ENCODE assay signal across 12 cellular contexts in the genomic region with DNA sequence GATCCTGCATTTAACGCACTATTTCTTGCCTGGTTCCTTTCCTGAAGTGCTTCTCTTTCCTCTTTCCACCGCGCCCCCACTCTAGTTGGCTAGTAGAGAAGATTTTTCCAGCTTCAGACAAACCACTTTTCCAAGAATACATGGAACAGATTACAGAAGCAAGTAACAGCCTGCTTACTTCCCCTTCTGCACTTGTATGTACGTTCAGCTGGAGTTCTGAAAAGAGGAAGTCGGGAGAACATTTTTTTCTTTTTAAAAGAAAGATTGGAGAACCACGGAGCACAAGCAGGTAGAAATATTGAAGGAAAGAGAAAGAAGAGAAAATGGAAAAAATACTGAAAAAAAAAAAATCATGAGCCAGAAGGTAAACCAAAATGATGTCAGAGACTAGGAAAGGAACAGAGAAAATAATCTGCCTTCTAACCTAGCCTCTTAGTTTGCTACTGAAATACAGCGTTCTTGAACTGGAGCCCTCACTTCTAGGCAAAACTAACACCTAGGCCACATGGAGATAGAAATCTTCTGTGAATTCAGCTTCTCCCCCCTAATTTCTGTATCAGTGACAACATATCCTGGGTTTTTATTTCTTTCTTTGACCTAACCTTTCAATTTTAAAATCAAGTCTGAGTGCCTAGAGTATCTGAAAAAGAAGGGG.
DNase-seq lines count a peak whose midpoint lies in the region; ATAC-seq, FAIRE-seq and TF ChIP-seq lines count a peak whose summit lies in the region.
"Had no signal": no experiment of that assay in that cellular context is flagged by ENCODE, and none has a peak within 500 bp of the region (broad histone marks: within the 10 kb centered on the region; RNA-seq: fewer than 3 reads in every experiment).

No MANE protein-coding gene starts in this region.

- no peak for TF ChIP-seq POLR2A in GM12878 (IDR thresholded peaks at IDR 0.05; ENCODE audit: low read depth, low read length)

- no peaks in the 10 kb centered on the region for H3K79me2 ChIP-seq in GM12878 (ENCODE audit: control insufficient read depth, insufficient read depth, low read length)

- H3K9ac ChIP-seq in GM12878 (ENCODE audit: control insufficient read depth, insufficient read depth, low read length): no peak overlapping the region

- H3K27me3 ChIP-seq in GM12878 (replicated peaks in 1 of 2; ENCODE audit: control insufficient read depth in 2 of 2, insufficient read depth in 2 of 2, low read length in 1 of 2) (no peaks in the 10 kb centered on the region), psoas muscle (ENCODE audit: insufficient read depth in 3 of 3, low read length in 2 of 3) (no peaks in the 10 kb centered on the region)

- BruUV-seq in GM12878 (replicated peaks; lab: Mats Ljungman, UMichigan): no TSS peak

- H3K36me3 ChIP-seq in GM12878 (ENCODE audit: control insufficient read depth in 2 of 2, insufficient read depth in 2 of 2, low read length in 1 of 2) (no peaks in the 10 kb centered on the region), psoas muscle (ENCODE audit: insufficient read depth in 1 of 2, low read depth in 1 of 2) (no peaks in the 10 kb centered on the region)

- no peak overlapping the region for H3K4me3 Mint-ChIP-seq in stimulated activated naive CD8-positive, alpha-beta T cell treated with anti-CD3 and anti-CD28 coated beads, Interleukin-15, amount 100 ng/mL, for 72 hours
- H3K4me3 Mint-ChIP-seq: activated naive CD8-positive, alpha-beta T cell treated with anti-CD3 and anti-CD28 coated beads, Interleukin-2, amount 10 ng/mL, durations not matched to agents 7 days and 5 days; nephron had no signal

- H3K4me1 ChIP-seq in GM12878 (ENCODE audit: control insufficient read depth, insufficient read depth, low read length) (peaks cover 7% of the 10 kb centered on the region), psoas muscle (peaks cover 22% of the 10 kb centered on the region)

- TF ChIP-seq RAD21 in GM12878 (IDR thresholded peaks at IDR 0.05; ENCODE audit: insufficient read depth, low read depth, low read length): no peak

- TF ChIP-seq CTCF in GM12878 (IDR thresholded peaks at IDR 0.05 in 2 of 3, conservative IDR thresholded peaks at IDR 0.05 in 1 of 3; ENCODE audit: control insufficient read depth in 2 of 3, extremely low read depth in 1 of 3, insufficient read depth in 1 of 3, low read depth in 3 of 3, low read length in 3 of 3): no peak
- no peak for TF ChIP-seq CTCF in psoas muscle (IDR thresholded peaks at IDR 0.05)

- peak; percentile 45 for ATAC-seq in GM18909 (IDR thresholded peaks at IDR 0.05; ENCODE audit: poor library complexity, unreplicated experiment)
- ATAC-seq in GM12878: peak; percentile 56
- no peak for ATAC-seq in psoas muscle
- ATAC-seq in HG02852 (IDR thresholded peaks at IDR 0.05; ENCODE audit: unreplicated experiment): no peak
- no peak for ATAC-seq in stimulated activated naive CD8-positive, alpha-beta T cell treated with anti-CD3 and anti-CD28 coated beads, Interleukin-15, amount 100 ng/mL, for 72 hours
- ATAC-seq: stimulated activated naive CD8-positive, alpha-beta T cell treated with anti-CD3 and anti-CD28 coated beads, Interleukin-15, Interleukin-2, amounts not matched to agents 100 U/mL and 50 U/mL, for 24 hours had no signal

- peak overlapping the region; percentile 64 for H2AFZ ChIP-seq in GM12878 (ENCODE audit: control insufficient read depth, low read depth, low read length)

- RAD21 ChIA-PET in GM12878 (lab: Charles Lee; ENCODE audit: unreplicated experiment): interaction anchor here (0.8 to 2.0 kb wide), 7 partner anchors 11 to 228 kb away, joined by 3 to 7 read pairs (median 3); partner anchors contain the start of gene UMAD1

- FAIRE-seq in GM12878 (lab: Jason Lieb, UNC): no peak

- POLR2A ChIA-PET in GM12878 (lab: Charles Lee): interaction anchor here (0.6 to 2.7 kb wide), 7 partner anchors 10 to 300 kb away, joined by 3 to 9 read pairs (median 3); no protein-coding TSS in a partner anchor

- no peaks in the 10 kb centered on the region for H3K9me3 ChIP-seq in GM12878 (replicated peaks; ENCODE audit: control insufficient read depth, insufficient read depth, low read length)
- H3K9me3 ChIP-seq in psoas muscle: no peaks in the 10 kb centered on the region

- H3K4me3 ChIP-seq in GM12878 (no peak overlapping the region), psoas muscle (no peak overlapping the region)

- 43% methylated on average over 7 of the region's 7 CpGs for WGBS in GM12878 (ENCODE audit: insufficient coverage, insufficient replicate concordance, low lambda C conversion rate, missing lambda C conversion rate)
- 47 to 75% (median 48%) methylated on average over 7 of the region's 7 CpGs for WGBS in psoas muscle, 3 donors

- no peak overlapping the region for H3K27ac Mint-ChIP-seq in stimulated activated naive CD8-positive, alpha-beta T cell treated with anti-CD3 and anti-CD28 coated beads, Interleukin-15, amount 100 ng/mL, for 72 hours
- H3K27ac Mint-ChIP-seq: activated naive CD8-positive, alpha-beta T cell treated with anti-CD3 and anti-CD28 coated beads, Interleukin-2, amount 10 ng/mL, durations not matched to agents 7 days and 5 days; nephron had no signal

- intact Hi-C loops in GM12878 (cut with micrococcal nuclease; ENCODE audit: unreplicated experiment): no loop called here
- intact Hi-C loops in psoas muscle (cut with DNase I): loop anchor here in 1 of 2 donors (10.0 kb wide), 1 partner anchor 184 kb away; no protein-coding TSS in a partner anchor

- no peaks in the 10 kb centered on the region for H4K20me1 ChIP-seq in GM12878 (ENCODE audit: control insufficient read depth, insufficient read depth)

- H3K27me3 Mint-ChIP-seq in stimulated activated naive CD8-positive, alpha-beta T cell treated with anti-CD3 and anti-CD28 coated beads, Interleukin-15, amount 100 ng/mL, for 72 hours: no peaks in the 10 kb centered on the region
- H3K27me3 Mint-ChIP-seq: activated naive CD8-positive, alpha-beta T cell treated with anti-CD3 and anti-CD28 coated beads, Interleukin-2, amount 10 ng/mL, durations not matched to agents 7 days and 5 days had no signal

- no peak for TF ChIP-seq EP300 in GM12878 (IDR thresholded peaks at IDR 0.05; ENCODE audit: borderline replicate concordance in 1 of 2, control insufficient read depth in 1 of 2, low read depth in 2 of 2, low read length in 2 of 2)

- SMC1A ChIA-PET in GM12878 (lab: Charles Lee; ENCODE audit: uncharacterized antibody, unreplicated experiment): interaction anchor here (0.7 to 4.0 kb wide), 17 partner anchors 9 to 187 kb away, joined by 3 to 25 read pairs (median 4); no protein-coding TSS in a partner anchor

- in situ Hi-C loops in KBM-7 (cut with MboI; ENCODE audit: low pct_unique_long_range_greater_than_20kb, low sequenced_read_pairs) (no loop called here), GM12878 (cut with MboI) (no loop called here)

- peak; percentile 87 for DNase-seq in KBM-7
- no peak for DNase-seq in GM12878 (ENCODE audit: low read depth, low spot score)
- no peak for DNase-seq in psoas muscle
- no peak for DNase-seq in T-helper 9 cell
- DNase-seq in stimulated activated naive CD8-positive, alpha-beta T cell treated with anti-CD3 and anti-CD28 coated beads, Interleukin-15, amount 100 ng/mL, for 72 hours: no peak
- DNase-seq: activated CD4-positive, alpha-beta T cell treated with anti-CD3 and anti-CD28 coated beads, Interleukin-2, amount 50 U/mL, for 4 hours; activated naive CD8-positive, alpha-beta T cell treated with anti-CD3 and anti-CD28 coated beads, Interleukin-2, amount 10 ng/mL, durations not matched to agents 7 days and 5 days; NCI-H1694; stimulated activated naive CD8-positive, alpha-beta T cell treated with anti-CD3 and anti-CD28 coated beads, Interleukin-15, Interleukin-2, amounts not matched to agents 100 U/mL and 50 U/mL, for 24 hours had no signal

- CTCF ChIA-PET in GM12878 (lab: Yijun Ruan, JAX): interaction anchor here (0.7 to 1.7 kb wide), 4 partner anchors 10 to 42 kb away, joined by 3 to 6 read pairs (median 4); no protein-coding TSS in a partner anchor

- peak overlapping the region; percentile 76 for H3K4me2 ChIP-seq in GM12878 (ENCODE audit: control insufficient read depth, insufficient read depth)

- H3K9me3 Mint-ChIP-seq in stimulated activated naive CD8-positive, alpha-beta T cell treated with anti-CD3 and anti-CD28 coated beads, Interleukin-15, amount 100 ng/mL, for 72 hours: no peaks in the 10 kb centered on the region
- H3K9me3 Mint-ChIP-seq: activated naive CD8-positive, alpha-beta T cell treated with anti-CD3 and anti-CD28 coated beads, Interleukin-2, amount 10 ng/mL, durations not matched to agents 7 days and 5 days; nephron had no signal

- H3K4me1 Mint-ChIP-seq in stimulated activated naive CD8-positive, alpha-beta T cell treated with anti-CD3 and anti-CD28 coated beads, Interleukin-15, amount 100 ng/mL, for 72 hours: peaks cover 3% of the 10 kb centered on the region
- H3K4me1 Mint-ChIP-seq: activated naive CD8-positive, alpha-beta T cell treated with anti-CD3 and anti-CD28 coated beads, Interleukin-2, amount 10 ng/mL, durations not matched to agents 7 days and 5 days; nephron had no signal

- H3K27ac ChIP-seq in GM12878 (ENCODE audit: control insufficient read depth, insufficient read depth): peak overlapping the region; percentile 16; the same call in 1 of the 2 replicates
- H3K27ac ChIP-seq in psoas muscle: peak overlapping the region; percentile 18

TF ChIP-seq in GM12878, 131 proteins besides CTCF, POLR2A, EP300 and RAD21 (continues in another document):
- TF ChIP-seq BCLAF1 (IDR thresholded peaks at IDR 0.05): no peak
- no peak for TF ChIP-seq SMAD5 (IDR thresholded peaks at IDR 0.05; ENCODE audit: low read depth)
- TF ChIP-seq EZH2 (IDR thresholded peaks at IDR 0.05; ENCODE audit: borderline replicate concordance, control insufficient read depth, low read depth, low read length): no peak
- TF ChIP-seq BMI1 (IDR thresholded peaks at IDR 0.05; ENCODE audit: borderline replicate concordance): no peak

Comparison
In these comparisons a context has a peak if more than half of its experiments do, and no peak if none do; other contexts are left out.
1. ATAC-seq: peak in GM18909 (single experiment) and GM12878 (single experiment); none in psoas muscle (0 of 4), HG02852 (single experiment) and stimulated activated naive CD8-positive, alpha-beta T cell treated with anti-CD3 and anti-CD28 coated beads, Interleukin-15, amount 100 ng/mL, for 72 hours (single experiment).